10 cellular contexts compared by ENCODE assay signal in the genomic region with DNA sequence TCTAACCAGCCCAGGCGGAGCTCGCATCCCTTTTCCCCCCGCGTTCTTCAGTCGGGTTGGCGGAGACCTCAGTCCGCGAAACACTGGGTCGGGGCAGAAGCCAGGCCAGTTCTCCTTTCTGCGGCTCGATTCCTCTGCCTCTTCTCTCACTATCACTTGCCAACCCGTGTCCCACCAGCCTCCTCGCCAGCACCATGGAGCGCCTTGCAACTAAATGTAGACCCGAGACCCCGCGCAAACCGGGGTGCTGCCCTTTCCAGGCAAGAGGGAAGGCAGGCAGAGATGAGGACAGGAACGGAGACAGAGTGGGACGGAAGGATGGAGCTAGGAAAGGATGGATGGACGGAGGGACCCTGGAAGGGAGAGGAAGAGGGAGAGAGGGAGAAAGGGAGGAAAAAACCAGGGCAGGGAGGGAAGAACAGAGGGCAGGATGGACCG. TPM values are rescaled to one million over a fixed set of nuclear protein-coding genes. Genes with fewer than 3 reads are reported as not detected.
DNase-seq lines count a peak whose midpoint lies in the region; ATAC-seq and TF ChIP-seq lines count a peak whose summit lies in the region.
"Not testable (repeated sequence)": the region's sequence is repeated elsewhere in the genome, so short reads cannot be mapped to it uniquely, and the experiment has no call there.
"Had no signal": no experiment of that assay in that cellular context is flagged by ENCODE, and none has a peak within 500 bp of the region (broad histone marks: within the 10 kb centered on the region; RNA-seq: fewer than 3 reads in every experiment).

No MANE protein-coding gene starts in this region.

- H3K27ac ChIP-seq in Karpas-422 (ENCODE audit: low read length) = not testable (repeated sequence)

- H3K4me1 ChIP-seq in Karpas-422 (ENCODE audit: low read length) = not testable (repeated sequence)

- peaks cover 11 to 13% of the 10 kb centered on the region in 2 donors for H3K9me3 Mint-ChIP-seq in activated T-cell treated with anti-CD3 and anti-CD28 coated beads, Interleukin-2, amount 50 U/mL, for 72 hours
- peaks cover 13% of the 10 kb centered on the region for H3K9me3 Mint-ChIP-seq in progenitor cell of endocrine pancreas (ENCODE audit: low read depth)
- not testable (repeated sequence) for H3K9me3 Mint-ChIP-seq in type B pancreatic cell

- not testable (repeated sequence) for TF ChIP-seq CTCF in choroid plexus epithelial cell (conservative IDR thresholded peaks at IDR 0.05; ENCODE audit: low read depth, low read length); progenitor cell of endocrine pancreas (IDR thresholded peaks at IDR 0.05; ENCODE audit: unreplicated experiment); type B pancreatic cell (conservative IDR thresholded peaks at IDR 0.05)

- not testable (repeated sequence) for H2AFZ ChIP-seq in Karpas-422 (ENCODE audit: low read length)

- H3K4me3 ChIP-seq in Karpas-422 (ENCODE audit: low read length) = not testable (repeated sequence)
- H3K4me3 ChIP-seq in choroid plexus epithelial cell (ENCODE audit: low read depth, low read length) = peak overlapping the region; percentile 54

- peaks cover 50% of the 10 kb centered on the region for H3K27me3 Mint-ChIP-seq in activated T-cell treated with anti-CD3 and anti-CD28 coated beads, Interleukin-2, amount 50 U/mL, for 72 hours (ENCODE audit: low read depth)
- H3K27me3 Mint-ChIP-seq in progenitor cell of endocrine pancreas (peaks cover 61% of the 10 kb centered on the region), type B pancreatic cell (peaks cover 69% of the 10 kb centered on the region)

- H3K9me2 ChIP-seq in Karpas-422 (replicated peaks; ENCODE audit: insufficient read depth, low read length) = not testable (repeated sequence)

- H4K20me1 ChIP-seq in Karpas-422 (ENCODE audit: insufficient read depth, low read depth, low read length) = not testable (repeated sequence)

- H3K79me2 ChIP-seq in Karpas-422 (ENCODE audit: low read length) = not testable (repeated sequence)

- H3K4me1 Mint-ChIP-seq in activated T-cell treated with anti-CD3 and anti-CD28 coated beads, Interleukin-2, amount 50 U/mL, for 72 hours (ENCODE audit: low read depth) = peaks cover 20% of the 10 kb centered on the region
- peaks cover 13% of the 10 kb centered on the region for H3K4me1 Mint-ChIP-seq in progenitor cell of endocrine pancreas (ENCODE audit: low read depth)
- peaks cover 11% of the 10 kb centered on the region for H3K4me1 Mint-ChIP-seq in type B pancreatic cell (ENCODE audit: unreplicated experiment)

- DNase-seq in EL (peak; percentile 68), Karpas-422 (peak; percentile 67), choroid plexus epithelial cell (ENCODE audit: low read depth) (peak; percentile 82), globus pallidus (ENCODE audit: low spot score) (peak; percentile 42), lung microvascular endothelial cell (ENCODE audit: low read depth in 2 of 2) (peak; percentile 35 to 57)
- DNase-seq in activated T-cell treated with anti-CD3 and anti-CD28 coated beads, Interleukin-2, amount 50 U/mL, for 72 hours; progenitor cell of endocrine pancreas (ENCODE audit: low spot score, unreplicated experiment); type B pancreatic cell (ENCODE audit: extremely low spot score, unreplicated experiment): not testable (repeated sequence)

- not testable (repeated sequence) for H3K9ac ChIP-seq in Karpas-422 (ENCODE audit: low read length)

- not testable (repeated sequence) for ATAC-seq in activated T-cell treated with anti-CD3 and anti-CD28 coated beads, Interleukin-2, amount 50 U/mL, for 72 hours (replicated peaks in 1 of 2)

- H3K36me3 ChIP-seq in Karpas-422 (ENCODE audit: insufficient read depth, low read length) = not testable (repeated sequence)

- peak overlapping the region; percentile 6 to 59 for H3K4me3 Mint-ChIP-seq in activated T-cell treated with anti-CD3 and anti-CD28 coated beads, Interleukin-2, amount 50 U/mL, for 72 hours
- H3K4me3 Mint-ChIP-seq in progenitor cell of endocrine pancreas (ENCODE audit: low read depth) (peak overlapping the region; percentile 83), type B pancreatic cell (peak overlapping the region; percentile 81)

- peaks cover 18 to 30% of the 10 kb centered on the region in 2 donors for H3K36me3 Mint-ChIP-seq in activated T-cell treated with anti-CD3 and anti-CD28 coated beads, Interleukin-2, amount 50 U/mL, for 72 hours (ENCODE audit: insufficient read depth in 2 of 2)
- not testable (repeated sequence) for H3K36me3 Mint-ChIP-seq in progenitor cell of endocrine pancreas (ENCODE audit: insufficient read depth); type B pancreatic cell

- H3K27ac Mint-ChIP-seq in activated T-cell treated with anti-CD3 and anti-CD28 coated beads, Interleukin-2, amount 50 U/mL, for 72 hours = not testable (repeated sequence)
- H3K27ac Mint-ChIP-seq in progenitor cell of endocrine pancreas (peak overlapping the region; percentile 11), type B pancreatic cell (peak overlapping the region; percentile 43)

- H3K27me3 ChIP-seq in Karpas-422 (ENCODE audit: low read length) = not testable (repeated sequence)

- not testable (repeated sequence) for H3K9me3 ChIP-seq in Karpas-422 (ENCODE audit: low read length)

- H3K4me2 ChIP-seq in Karpas-422 (ENCODE audit: low read depth, low read length, poor library complexity, severe bottlenecking) = not testable (repeated sequence)

RNA-seq across cellular contexts. Expression of a gene that starts 6.3 kb away (rescaled TPM):
- not detected in 2 replicates for total RNA-seq in Karpas-422 (2014; rRNA removed; shearing (Covaris generic); ENCODE audit: low replicate concordance)
- total RNA-seq in activated T-cell treated with anti-CD3 and anti-CD28 coated beads, Interleukin-2, amount 50 U/mL, for 72 hours = not detected
- total RNA-seq in lung microvascular endothelial cell (not detected in 2 replicates), progenitor cell of endocrine pancreas (not detected in 2 replicates), type B pancreatic cell (ENCODE audit: low replicate concordance) (not detected in 2 replicates)
- total RNA-seq: body of pancreas, left lobe of liver had no signal

Comparison
In these comparisons a context has a peak if more than half of its experiments do, and no peak if none do; other contexts are left out.
1. H3K4me3 Mint-ChIP-seq: peak in every context shown above with its lines; median percentile 83 in progenitor cell of endocrine pancreas; 81 in type B pancreatic cell; 32 in activated T-cell treated with anti-CD3 and anti-CD28 coated beads, Interleukin-2, amount 50 U/mL, for 72 hours.